8 cellular contexts compared by ENCODE assay signal in the genomic region with DNA sequence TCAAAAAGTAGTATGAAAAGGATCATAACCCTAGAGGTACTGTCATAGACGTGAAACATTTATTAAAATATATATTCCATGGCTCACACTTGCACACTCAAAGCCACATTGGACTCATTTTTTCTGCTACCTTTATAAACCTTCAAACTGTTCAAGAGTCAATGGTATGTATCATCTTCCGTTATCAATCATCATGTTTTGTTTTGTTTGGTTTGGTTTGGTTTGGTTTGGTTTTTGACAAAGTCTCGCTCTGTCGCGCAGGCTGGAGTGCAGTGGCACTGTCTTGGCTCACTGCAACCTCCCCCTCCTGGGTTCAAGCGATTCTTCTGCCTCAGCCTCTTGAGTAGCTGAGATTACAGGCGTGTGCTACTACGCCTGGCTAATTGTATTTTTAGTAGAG. TPM values are rescaled to one million over a fixed set of nuclear protein-coding genes. Genes with fewer than 3 reads are reported as not detected.
DNase-seq lines count a peak whose midpoint lies in the region; ATAC-seq and TF ChIP-seq lines count a peak whose summit lies in the region.

No MANE protein-coding gene starts in this region.

- H3K36me3 ChIP-seq in thoracic aorta = no peaks in the 10 kb centered on the region

- TF ChIP-seq CTCF in thoracic aorta (IDR thresholded peaks at IDR 0.05) = no peak

- peak overlapping the region; percentile 96 for H3K4me3 ChIP-seq in mononuclear cell (ENCODE audit: low read length)
- H3K4me3 ChIP-seq in thoracic aorta = peak overlapping the region; percentile 99

- peak; percentile 76 for ATAC-seq in activated CD4-positive, alpha-beta T cell treated with anti-CD3 and anti-CD28 coated beads for 36 hours
- ATAC-seq in thoracic aorta (ENCODE audit: insufficient number of reproducible peaks, low FRiP score, low read depth) (no peak), GM21717 (IDR thresholded peaks at IDR 0.05; ENCODE audit: unreplicated experiment) (no peak)

- no peaks in the 10 kb centered on the region for H3K27me3 Mint-ChIP-seq in activated CD4-positive, alpha-beta T cell treated with anti-CD3 and anti-CD28 coated beads for 36 hours
- no peaks in the 10 kb centered on the region for H3K27me3 Mint-ChIP-seq in activated naive CD4-positive, alpha-beta T cell treated with anti-CD3 and anti-CD28 coated beads for 36 hours (ENCODE audit: low read depth)

- peak overlapping the region; percentile 84 for H3K4me3 Mint-ChIP-seq in activated CD4-positive, alpha-beta T cell treated with anti-CD3 and anti-CD28 coated beads for 36 hours
- peak overlapping the region; percentile 89 for H3K4me3 Mint-ChIP-seq in activated naive CD4-positive, alpha-beta T cell treated with anti-CD3 and anti-CD28 coated beads for 36 hours

- H3K27ac ChIP-seq in thoracic aorta = no peak overlapping the region

- POLR2A ChIA-PET in activated CD4-positive, alpha-beta T cell treated with anti-CD3 and anti-CD28 coated beads for 36 hours (lab: Charles Lee) = interaction anchor here (0.5 to 1.6 kb wide), 2 partner anchors 14 to 35 kb away, joined by 3 to 4 read pairs; a partner anchor contains a TSS

- H3K27me3 ChIP-seq in mononuclear cell (ENCODE audit: insufficient read depth, low read length) (no peaks in the 10 kb centered on the region), thoracic aorta (replicated peaks; ENCODE audit: insufficient read depth) (no peaks in the 10 kb centered on the region)

- CTCF ChIA-PET in activated CD4-positive, alpha-beta T cell treated with anti-CD3 and anti-CD28 coated beads for 36 hours (lab: Charles Lee) = interaction anchor here (0.9 to 1.2 kb wide), 3 partner anchors 10 to 31 kb away, joined by 3 to 4 read pairs (median 3); no protein-coding TSS in a partner anchor
- CTCF ChIA-PET in activated naive CD4-positive, alpha-beta T cell treated with anti-CD3 and anti-CD28 coated beads for 36 hours (lab: Charles Lee) = no interaction called here

- no peaks in the 10 kb centered on the region for H3K9me3 Mint-ChIP-seq in activated CD4-positive, alpha-beta T cell treated with anti-CD3 and anti-CD28 coated beads for 36 hours (ENCODE audit: low read depth)
- no peaks in the 10 kb centered on the region for H3K9me3 Mint-ChIP-seq in activated naive CD4-positive, alpha-beta T cell treated with anti-CD3 and anti-CD28 coated beads for 36 hours

- no peaks in the 10 kb centered on the region for H3K9me3 ChIP-seq in mononuclear cell (ENCODE audit: low read depth, low read length)
- H3K9me3 ChIP-seq in thoracic aorta = no peaks in the 10 kb centered on the region

- H3K27ac Mint-ChIP-seq in activated CD4-positive, alpha-beta T cell treated with anti-CD3 and anti-CD28 coated beads for 36 hours = peak overlapping the region; percentile 91
- H3K27ac Mint-ChIP-seq in activated naive CD4-positive, alpha-beta T cell treated with anti-CD3 and anti-CD28 coated beads for 36 hours = peak overlapping the region; percentile 92

- H3K4me1 ChIP-seq in mononuclear cell (ENCODE audit: insufficient read depth, low read length) = peaks cover 55% of the 10 kb centered on the region
- H3K4me1 ChIP-seq in thoracic aorta (ENCODE audit: control insufficient read depth in 1 of 2, low read depth in 2 of 2) = peaks cover 28 to 36% of the 10 kb centered on the region in 2 donors

- intact Hi-C loops in activated CD4-positive, alpha-beta T cell treated with anti-CD3 and anti-CD28 coated beads for 36 hours (cut with DNase I, micrococcal nuclease) = loop anchor here (1.0 to 10.0 kb wide), 11 partner anchors 25 to 713 kb away; a partner anchor contains a TSS
- intact Hi-C loops in activated naive CD4-positive, alpha-beta T cell treated with anti-CD3 and anti-CD28 coated beads for 36 hours (cut with micrococcal nuclease) = loop anchor here (1.0 to 10.0 kb wide), 13 partner anchors 8 to 743 kb away; a partner anchor contains a TSS

- peaks cover 67% of the 10 kb centered on the region for H3K4me1 Mint-ChIP-seq in activated CD4-positive, alpha-beta T cell treated with anti-CD3 and anti-CD28 coated beads for 36 hours
- peaks cover 62% of the 10 kb centered on the region for H3K4me1 Mint-ChIP-seq in activated naive CD4-positive, alpha-beta T cell treated with anti-CD3 and anti-CD28 coated beads for 36 hours (ENCODE audit: low read depth)

- DNase-seq in activated CD4-positive, alpha-beta T cell treated with anti-CD3 and anti-CD28 coated beads for 36 hours = peak; percentile 82
- no peak for DNase-seq in activated CD4-positive, alpha-beta T cell treated with anti-CD3 and anti-CD28 coated beads for 1 hour
- peak; percentile 81 for DNase-seq in activated naive CD4-positive, alpha-beta T cell treated with anti-CD3 and anti-CD28 coated beads for 36 hours
- DNase-seq in thoracic aorta (ENCODE audit: low spot score) = no peak
- no peak for DNase-seq in COR-L47 (lab: John Stamatoyannopoulos, UW)
- no peak for DNase-seq in cerebellar cortex (ENCODE audit: low spot score)

- H3K36me3 Mint-ChIP-seq in activated CD4-positive, alpha-beta T cell treated with anti-CD3 and anti-CD28 coated beads for 36 hours (ENCODE audit: low read depth) = peaks cover 16% of the 10 kb centered on the region
- peaks cover 12% of the 10 kb centered on the region for H3K36me3 Mint-ChIP-seq in activated naive CD4-positive, alpha-beta T cell treated with anti-CD3 and anti-CD28 coated beads for 36 hours (ENCODE audit: low read depth)

RNA-seq across cellular contexts. Expression of a gene that starts 1.8 kb away (rescaled TPM):
- 10 to 100 TPM; 26.6 to 29.8 TPM for total RNA-seq in activated CD4-positive, alpha-beta T cell treated with anti-CD3 and anti-CD28 coated beads for 36 hours
- 10 to 100 TPM; 16.6 to 19.4 TPM for total RNA-seq in activated naive CD4-positive, alpha-beta T cell treated with anti-CD3 and anti-CD28 coated beads for 36 hours
- total RNA-seq in mononuclear cell (23.8 TPM), thoracic aorta (10 to 100 TPM; 15.2 to 36.1 TPM)

RNA-seq across cellular contexts. Expression of a gene that starts 34.6 kb away (rescaled TPM):
- 10 to 100 TPM; 22.8 to 25.0 TPM for total RNA-seq in activated CD4-positive, alpha-beta T cell treated with anti-CD3 and anti-CD28 coated beads for 36 hours
- total RNA-seq in activated naive CD4-positive, alpha-beta T cell treated with anti-CD3 and anti-CD28 coated beads for 36 hours = 10 to 100 TPM; 23.9 TPM
- total RNA-seq in mononuclear cell (18.7 TPM), thoracic aorta (10 to 100 TPM; 13.0 to 33.6 TPM)

Comparison
In these comparisons a context has a peak if more than half of its experiments do, and no peak if none do; other contexts are left out.
1. DNase-seq: peak in activated CD4-positive, alpha-beta T cell treated with anti-CD3 and anti-CD28 coated beads for 36 hours (single experiment) and activated naive CD4-positive, alpha-beta T cell treated with anti-CD3 and anti-CD28 coated beads for 36 hours (single experiment); none in activated CD4-positive, alpha-beta T cell treated with anti-CD3 and anti-CD28 coated beads for 1 hour (single experiment), thoracic aorta (single experiment), COR-L47 (single experiment) and cerebellar cortex (single experiment).